15 cellular contexts compared by ENCODE assay signal in genomic region chr2:15797946-15798281, GRCh38.
A peak's percentile ranks its signal among the peaks of the same experiment; 100 is the strongest.
DNase-seq lines count a peak whose midpoint lies in the region; ATAC-seq, FAIRE-seq and TF ChIP-seq lines count a peak whose summit lies in the region.
"Had no signal": no experiment of that assay in that cellular context is flagged by ENCODE, and none has a peak within 500 bp of the region (broad histone marks: within the 10 kb centered on the region; RNA-seq: fewer than 3 reads in every experiment).

No MANE protein-coding gene starts in this region.

- POLR2A ChIA-PET in activated CD4-positive, alpha-beta memory T cell treated with anti-CD3 and anti-CD28 coated beads for 36 hours (lab: Charles Lee) = no interaction called here

- peaks cover 26% of the 10 kb centered on the region for H3K27me3 Mint-ChIP-seq in astrocyte (ENCODE audit: low read depth, unreplicated experiment)
- H3K27me3 Mint-ChIP-seq in stimulated activated naive B cell treated with anti-CD40 and anti-IgM and Interleukin-4, amounts not matched to agents 10 μg/mL and 1 μg/mL and 100 μg/mL, for 72 hours = peaks cover 3 to 11% of the 10 kb centered on the region in 2 donors
- no peaks in the 10 kb centered on the region for H3K27me3 Mint-ChIP-seq in activated CD4-positive, alpha-beta memory T cell treated with anti-CD3 and anti-CD28 coated beads for 36 hours
- H3K27me3 Mint-ChIP-seq: IgD-negative memory B cell had no signal

- no peak overlapping the region for H2BK15ac ChIP-seq in mesendoderm (replicated peaks; ENCODE audit: low read depth)

- H3K9me3 ChIP-seq in astrocyte (ENCODE audit: insufficient read depth, low read depth, low read length) = no peaks in the 10 kb centered on the region
- H3K9me3 ChIP-seq: BLaER1 had no signal

- H3K4ac ChIP-seq in mesendoderm (ENCODE audit: low read depth, low read length) = no peak overlapping the region

- peak overlapping the region; percentile 41 for H3K4me3 Mint-ChIP-seq in astrocyte (ENCODE audit: unreplicated experiment)
- H3K4me3 Mint-ChIP-seq in stimulated activated naive B cell treated with anti-CD40 and anti-IgM and Interleukin-4, amounts not matched to agents 10 μg/mL and 1 μg/mL and 100 μg/mL, for 72 hours = no peak overlapping the region
- no peak overlapping the region for H3K4me3 Mint-ChIP-seq in activated CD4-positive, alpha-beta memory T cell treated with anti-CD3 and anti-CD28 coated beads for 36 hours
- H3K4me3 Mint-ChIP-seq: CD8-positive, alpha-beta memory T cell; IgD-negative memory B cell had no signal

- H4K20me1 ChIP-seq in astrocyte (ENCODE audit: insufficient read depth, low read length) = no peaks in the 10 kb centered on the region
- H4K20me1 ChIP-seq: BLaER1 had no signal

- no CpG with 5 or more reads among the region's 5 CpGs for WGBS in mesendoderm (ENCODE audit: extremely low coverage, insufficient coverage, low lambda C conversion rate)

- peaks cover 10% of the 10 kb centered on the region for H3K4me1 Mint-ChIP-seq in astrocyte (ENCODE audit: low read depth, unreplicated experiment)
- no peaks in the 10 kb centered on the region for H3K4me1 Mint-ChIP-seq in stimulated activated naive B cell treated with anti-CD40 and anti-IgM and Interleukin-4, amounts not matched to agents 10 μg/mL and 1 μg/mL and 100 μg/mL, for 72 hours
- H3K4me1 Mint-ChIP-seq in activated CD4-positive, alpha-beta memory T cell treated with anti-CD3 and anti-CD28 coated beads for 36 hours (ENCODE audit: low read depth) = no peaks in the 10 kb centered on the region
- H3K4me1 Mint-ChIP-seq: CD8-positive, alpha-beta memory T cell; IgD-negative memory B cell had no signal

- H3K27ac ChIP-seq in astrocyte (ENCODE audit: low read depth, low read length) (no peak overlapping the region), mesendoderm (ENCODE audit: low read depth, low read length) (no peak overlapping the region)
- H3K27ac ChIP-seq: 22Rv1, BLaER1 had no signal

- no peak overlapping the region for H3K4me3 ChIP-seq in astrocyte (ENCODE audit: insufficient read depth, low read depth, low read length)
- H3K4me3 ChIP-seq in mesendoderm (ENCODE audit: low read length) = no peak overlapping the region
- H3K4me3 ChIP-seq: BLaER1 had no signal

- ATAC-seq in stimulated activated naive B cell treated with anti-CD40 and anti-IgM and Interleukin-4, amounts not matched to agents 10 μg/mL and 1 μg/mL and 100 μg/mL, for 72 hours (replicated peaks) = no peak
- ATAC-seq in GM21576 (IDR thresholded peaks at IDR 0.05; ENCODE audit: unreplicated experiment) (no peak), HG03354 (IDR thresholded peaks at IDR 0.05; ENCODE audit: poor library complexity, severe bottlenecking, unreplicated experiment) (no peak)

- no peak overlapping the region for H2AK5ac ChIP-seq in mesendoderm (ENCODE audit: low read length)

- H2BK120ac ChIP-seq in mesendoderm (ENCODE audit: low read depth, low read length) = no peak overlapping the region

- no peak overlapping the region for H3K18ac ChIP-seq in mesendoderm (ENCODE audit: low read length)

- H3K9me3 Mint-ChIP-seq in astrocyte (ENCODE audit: unreplicated experiment) = no peaks in the 10 kb centered on the region
- H3K9me3 Mint-ChIP-seq in stimulated activated naive B cell treated with anti-CD40 and anti-IgM and Interleukin-4, amounts not matched to agents 10 μg/mL and 1 μg/mL and 100 μg/mL, for 72 hours = no peaks in the 10 kb centered on the region
- no peaks in the 10 kb centered on the region for H3K9me3 Mint-ChIP-seq in activated CD4-positive, alpha-beta memory T cell treated with anti-CD3 and anti-CD28 coated beads for 36 hours

- H3K4me2 ChIP-seq in astrocyte (ENCODE audit: low read length) (no peak overlapping the region), mesendoderm (ENCODE audit: low read length) (no peak overlapping the region)
- H3K4me2 ChIP-seq: BLaER1 had no signal

- no peaks in the 10 kb centered on the region for H3K4me1 ChIP-seq in astrocyte (ENCODE audit: insufficient read depth, low read length)
- H3K4me1 ChIP-seq in mesendoderm (ENCODE audit: control insufficient read depth, low read depth, low read length) = peaks cover 2% of the 10 kb centered on the region

- DNase-seq in activated effector memory CD4-positive, alpha-beta T cell treated with anti-CD3 and anti-CD28 coated beads, Interleukin-2, amount 50 U/mL, for 16 hours = peak; percentile 31
- no peak for DNase-seq in activated effector memory CD4-positive, alpha-beta T cell treated with Interleukin-2 at 50 U/mL for 16 hours
- DNase-seq in astrocyte (ENCODE audit: low read depth) (no peak), mesendoderm (peak; percentile 25)
- no peak for DNase-seq in stimulated activated naive B cell treated with anti-CD40 and anti-IgM and Interleukin-4, amounts not matched to agents 10 μg/mL and 1 μg/mL and 100 μg/mL, for 72 hours
- DNase-seq in activated CD4-positive, alpha-beta memory T cell treated with anti-CD3 and anti-CD28 coated beads for 36 hours = no peak
- DNase-seq: AML-193; CD8-positive, alpha-beta memory T cell; GOT3; HCEC 1CT had no signal

- H3K79me2 ChIP-seq in astrocyte (ENCODE audit: insufficient read depth, low read length) (no peaks in the 10 kb centered on the region), mesendoderm (ENCODE audit: control insufficient read depth, insufficient read depth, low read length) (no peaks in the 10 kb centered on the region)

- H3K36me3 Mint-ChIP-seq in astrocyte (ENCODE audit: low read depth, unreplicated experiment) = no peaks in the 10 kb centered on the region
- H3K36me3 Mint-ChIP-seq in stimulated activated naive B cell treated with anti-CD40 and anti-IgM and Interleukin-4, amounts not matched to agents 10 μg/mL and 1 μg/mL and 100 μg/mL, for 72 hours = peaks cover 0 to 1% of the 10 kb centered on the region in 2 donors
- H3K36me3 Mint-ChIP-seq in activated CD4-positive, alpha-beta memory T cell treated with anti-CD3 and anti-CD28 coated beads for 36 hours = no peaks in the 10 kb centered on the region
- H3K36me3 Mint-ChIP-seq: CD8-positive, alpha-beta memory T cell; IgD-negative memory B cell had no signal

- H3K27me3 ChIP-seq in astrocyte (ENCODE audit: insufficient read depth, low read length) (peaks cover 2% of the 10 kb centered on the region), mesendoderm (ENCODE audit: insufficient read depth, low read length, poor library complexity) (no peaks in the 10 kb centered on the region)
- H3K27me3 ChIP-seq: BLaER1 had no signal

- no peak overlapping the region for H3K23ac ChIP-seq in mesendoderm (ENCODE audit: low read length)

- H3K36me3 ChIP-seq in astrocyte (ENCODE audit: insufficient read depth, low read length) (no peaks in the 10 kb centered on the region), mesendoderm (ENCODE audit: control insufficient read depth, insufficient read depth, low read length) (no peaks in the 10 kb centered on the region)
- H3K36me3 ChIP-seq: BLaER1 had no signal

- no peak for TF ChIP-seq CTCF in astrocyte (IDR thresholded peaks at IDR 0.05; ENCODE audit: insufficient read depth, low read depth, low read length)

- H2AFZ ChIP-seq in astrocyte (ENCODE audit: low read depth, low read length) = no peak overlapping the region

- intact Hi-C loops in activated CD4-positive, alpha-beta memory T cell treated with anti-CD3 and anti-CD28 coated beads for 36 hours (cut with micrococcal nuclease) = no loop called here

- H4K5ac ChIP-seq in mesendoderm (ENCODE audit: low read length) = no peak overlapping the region

- H4K8ac ChIP-seq in mesendoderm (ENCODE audit: low read depth, low read length) = no peak overlapping the region

- FAIRE-seq in astrocyte (lab: Jason Lieb, UNC) = no peak

- no peak overlapping the region for H3K27ac Mint-ChIP-seq in astrocyte (ENCODE audit: unreplicated experiment)
- peak overlapping the region; percentile 15 for H3K27ac Mint-ChIP-seq in stimulated activated naive B cell treated with anti-CD40 and anti-IgM and Interleukin-4, amounts not matched to agents 10 μg/mL and 1 μg/mL and 100 μg/mL, for 72 hours
- no peak overlapping the region for H3K27ac Mint-ChIP-seq in activated CD4-positive, alpha-beta memory T cell treated with anti-CD3 and anti-CD28 coated beads for 36 hours
- H3K27ac Mint-ChIP-seq: CD8-positive, alpha-beta memory T cell; IgD-negative memory B cell had no signal

- CTCF ChIA-PET in activated CD4-positive, alpha-beta memory T cell treated with anti-CD3 and anti-CD28 coated beads for 36 hours (lab: Charles Lee) = no interaction called here

- H3K9ac ChIP-seq in astrocyte (ENCODE audit: low read length) (no peak overlapping the region), mesendoderm (ENCODE audit: low read length) (no peak overlapping the region)
- H3K9ac ChIP-seq: BLaER1 had no signal

- no peak overlapping the region for H2BK5ac ChIP-seq in mesendoderm (ENCODE audit: low read length)

- no peaks in the 10 kb centered on the region for H3K79me1 ChIP-seq in mesendoderm (ENCODE audit: low read length)

- H3K56ac ChIP-seq in mesendoderm (ENCODE audit: low read length) = no peak overlapping the region

Comparison
In these comparisons a context has a peak if more than half of its experiments do, and no peak if none do; other contexts are left out.
1. DNase-seq: peak in activated effector memory CD4-positive, alpha-beta T cell treated with anti-CD3 and anti-CD28 coated beads, Interleukin-2, amount 50 U/mL, for 16 hours (single experiment) and mesendoderm (single experiment); none in activated effector memory CD4-positive, alpha-beta T cell treated with Interleukin-2 at 50 U/mL for 16 hours (single experiment), astrocyte (single experiment), stimulated activated naive B cell treated with anti-CD40 and anti-IgM and Interleukin-4, amounts not matched to agents 10 μg/mL and 1 μg/mL and 100 μg/mL, for 72 hours (single experiment) and activated CD4-positive, alpha-beta memory T cell treated with anti-CD3 and anti-CD28 coated beads for 36 hours (single experiment).